Comparison of ENCODE assay signal across 1 cellular context in the genomic region with DNA sequence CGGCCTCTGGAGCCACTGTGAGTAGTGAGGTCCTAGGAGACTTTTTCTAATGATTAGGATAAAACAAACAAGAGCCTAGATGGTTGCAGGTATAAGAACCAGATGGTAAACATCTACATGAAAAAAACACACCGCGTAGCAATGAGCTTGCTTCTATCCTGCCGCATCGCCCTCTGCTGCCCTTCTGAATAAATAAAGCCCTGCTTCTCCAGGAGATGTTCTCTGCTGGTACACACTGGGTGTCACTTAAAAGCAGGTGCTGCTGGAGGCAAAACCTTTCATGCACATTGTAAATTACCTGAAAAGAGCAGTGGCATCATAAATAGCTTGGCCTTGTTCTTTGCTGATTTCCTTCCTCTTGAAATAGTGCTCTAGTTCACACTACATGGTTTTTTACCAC.
TF ChIP-seq lines count a peak whose summit lies in the region.

No MANE protein-coding gene starts in this region.

TF ChIP-seq in WTC11, 78 proteins besides CTCF, POLR2A, EP300 and RAD21 (continued from another document):
- TF ChIP-seq, protein P1, sequence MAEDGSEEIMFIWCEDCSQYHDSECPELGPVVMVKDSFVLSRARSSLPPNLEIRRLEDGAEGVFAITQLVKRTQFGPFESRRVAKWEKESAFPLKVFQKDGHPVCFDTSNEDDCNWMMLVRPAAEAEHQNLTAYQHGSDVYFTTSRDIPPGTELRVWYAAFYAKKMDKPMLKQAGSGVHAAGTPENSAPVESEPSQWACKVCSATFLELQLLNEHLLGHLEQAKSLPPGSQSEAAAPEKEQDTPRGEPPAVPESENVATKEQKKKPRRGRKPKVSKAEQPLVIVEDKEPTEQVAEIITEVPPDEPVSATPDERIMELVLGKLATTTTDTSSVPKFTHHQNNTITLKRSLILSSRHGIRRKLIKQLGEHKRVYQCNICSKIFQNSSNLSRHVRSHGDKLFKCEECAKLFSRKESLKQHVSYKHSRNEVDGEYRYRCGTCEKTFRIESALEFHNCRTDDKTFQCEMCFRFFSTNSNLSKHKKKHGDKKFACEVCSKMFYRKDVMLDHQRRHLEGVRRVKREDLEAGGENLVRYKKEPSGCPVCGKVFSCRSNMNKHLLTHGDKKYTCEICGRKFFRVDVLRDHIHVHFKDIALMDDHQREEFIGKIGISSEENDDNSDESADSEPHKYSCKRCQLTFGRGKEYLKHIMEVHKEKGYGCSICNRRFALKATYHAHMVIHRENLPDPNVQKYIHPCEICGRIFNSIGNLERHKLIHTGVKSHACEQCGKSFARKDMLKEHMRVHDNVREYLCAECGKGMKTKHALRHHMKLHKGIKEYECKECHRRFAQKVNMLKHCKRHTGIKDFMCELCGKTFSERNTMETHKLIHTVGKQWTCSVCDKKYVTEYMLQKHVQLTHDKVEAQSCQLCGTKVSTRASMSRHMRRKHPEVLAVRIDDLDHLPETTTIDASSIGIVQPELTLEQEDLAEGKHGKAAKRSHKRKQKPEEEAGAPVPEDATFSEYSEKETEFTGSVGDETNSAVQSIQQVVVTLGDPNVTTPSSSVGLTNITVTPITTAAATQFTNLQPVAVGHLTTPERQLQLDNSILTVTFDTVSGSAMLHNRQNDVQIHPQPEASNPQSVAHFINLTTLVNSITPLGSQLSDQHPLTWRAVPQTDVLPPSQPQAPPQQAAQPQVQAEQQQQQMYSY (CRISPR knock-in tag; IDR thresholded peaks at IDR 0.05), result no peak
- TF ChIP-seq ZNF138 (CRISPR knock-in tag; conservative IDR thresholded peaks at IDR 0.05), result no peak
